1 cellular context compared by ENCODE assay signal in the genomic region with DNA sequence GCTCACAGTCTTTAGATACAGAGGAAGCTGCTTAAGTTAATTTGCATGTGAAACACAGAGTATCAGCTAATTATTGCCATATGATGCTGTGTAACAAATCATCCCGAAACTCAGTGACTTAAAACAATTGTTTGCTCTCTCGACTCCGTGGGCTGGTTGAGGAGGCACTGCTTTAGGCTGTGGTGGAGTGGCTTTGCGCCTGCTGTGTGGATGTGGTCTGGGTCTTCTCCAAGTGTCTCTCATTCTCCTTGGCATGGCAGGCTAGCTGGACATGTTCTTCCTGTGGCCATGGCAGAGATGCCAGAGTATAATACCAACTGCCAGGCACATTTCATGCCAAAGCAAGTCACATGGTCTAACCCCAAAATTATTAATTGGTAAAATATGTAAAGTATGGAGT.
TF ChIP-seq lines count a peak whose summit lies in the region.

No MANE protein-coding gene starts in this region.

TF ChIP-seq in IMR-90, 13 proteins besides CTCF, POLR2A, EP300 and RAD21:
- TF ChIP-seq MAZ (IDR thresholded peaks at IDR 0.05; ENCODE audit: borderline replicate concordance, low read depth, low read length) (no peak), RCOR1 (IDR thresholded peaks at IDR 0.05; ENCODE audit: insufficient replicate concordance, low read length) (no peak), RFX5 (IDR thresholded peaks at IDR 0.05; ENCODE audit: low read depth, low read length) (no peak), MXI1 (IDR thresholded peaks at IDR 0.05; ENCODE audit: borderline replicate concordance, low read depth, low read length) (no peak), FOS (IDR thresholded peaks at IDR 0.05; ENCODE audit: low read depth, low read length) (no peak)
- TF ChIP-seq, protein P1, sequence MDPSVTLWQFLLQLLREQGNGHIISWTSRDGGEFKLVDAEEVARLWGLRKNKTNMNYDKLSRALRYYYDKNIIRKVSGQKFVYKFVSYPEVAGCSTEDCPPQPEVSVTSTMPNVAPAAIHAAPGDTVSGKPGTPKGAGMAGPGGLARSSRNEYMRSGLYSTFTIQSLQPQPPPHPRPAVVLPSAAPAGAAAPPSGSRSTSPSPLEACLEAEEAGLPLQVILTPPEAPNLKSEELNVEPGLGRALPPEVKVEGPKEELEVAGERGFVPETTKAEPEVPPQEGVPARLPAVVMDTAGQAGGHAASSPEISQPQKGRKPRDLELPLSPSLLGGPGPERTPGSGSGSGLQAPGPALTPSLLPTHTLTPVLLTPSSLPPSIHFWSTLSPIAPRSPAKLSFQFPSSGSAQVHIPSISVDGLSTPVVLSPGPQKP (IDR thresholded peaks at IDR 0.05; ENCODE audit: borderline replicate concordance, low read depth, low read length) = no peak
